8 cellular contexts compared by ENCODE assay signal in genomic region chr5:140557136-140557805, GRCh38. TPM values are rescaled to one million over a fixed set of nuclear protein-coding genes. Genes with fewer than 3 reads are reported as not detected.
A peak's percentile ranks its signal among the peaks of the same experiment; 100 is the strongest.
DNase-seq lines count a peak whose midpoint lies in the region; TF ChIP-seq lines count a peak whose summit lies in the region.

SRA1 (minus strand) TSS chr5:140557473; CDS start chr5:140557452, 21 bp downstream.

- DNase-seq in COLO829 (ENCODE audit: low spot score), result peak; percentile 76
- DNase-seq in GM20000 (ENCODE audit: low spot score), result peak; percentile 91
- peak; percentile 60 for DNase-seq in HS-5 (ENCODE audit: low read depth)
- DNase-seq in NOMO-1 (lab: John Stamatoyannopoulos, UW; ENCODE audit: unreplicated experiment in 2 of 2), result peak; percentile 87 to 94
- peak; percentile 77 to 82 (median 79) for DNase-seq in activated CD8-positive, alpha-beta memory T cell treated with anti-CD3 and anti-CD28 coated beads for 48 hours (ENCODE audit: low read depth in 2 of 3, low spot score in 2 of 3)
- peak; percentile 99 for DNase-seq in mesenteric fat pad (ENCODE audit: low spot score)
- DNase-seq in stimulated activated CD8-positive, alpha-beta memory T cell treated with anti-CD3 and anti-CD28 coated beads, Interleukin-15, amount 100 ng/mL, for 1 hour (ENCODE audit: low read depth), result peak; percentile 61

- no peaks in the 10 kb centered on the region for H3K9me3 ChIP-seq in endocrine pancreas (ENCODE audit: control insufficient read depth, low read length)

- TF ChIP-seq CTCF in GM20000 (IDR thresholded peaks at IDR 0.05; ENCODE audit: extremely low read depth, missing control alignments), result no peak

- peak within 1 kb of the TSS; percentile 88 for H3K4me3 ChIP-seq in endocrine pancreas (ENCODE audit: control insufficient read depth, insufficient read depth, low read length)

- peaks cover 8% of the 10 kb centered on the region for H3K4me1 ChIP-seq in endocrine pancreas (ENCODE audit: control insufficient read depth, insufficient read depth, low read length)

- no peaks in the 10 kb centered on the region for H3K27me3 ChIP-seq in endocrine pancreas (ENCODE audit: control insufficient read depth, insufficient read depth, low read length)

- peak within 1 kb of the TSS; percentile 58 for H3K9ac ChIP-seq in endocrine pancreas (ENCODE audit: control insufficient read depth, insufficient read depth, low read length)

- H3K36me3 ChIP-seq in endocrine pancreas (ENCODE audit: control insufficient read depth, insufficient read depth, low read length), result no peaks in the 10 kb centered on the region

RNA-seq across cellular contexts. Expression of gene SRA1, which starts in this region (rescaled TPM):
- 34.4 TPM for total RNA-seq in mesenteric fat pad

Comparison
In these comparisons a context has a peak if more than half of its experiments do, and no peak if none do; other contexts are left out.
1. Peak in every context shown above with its lines: DNase-seq and H3K4me3 ChIP-seq.